Comparison of ENCODE assay signal across 12 cellular contexts in the genomic region with DNA sequence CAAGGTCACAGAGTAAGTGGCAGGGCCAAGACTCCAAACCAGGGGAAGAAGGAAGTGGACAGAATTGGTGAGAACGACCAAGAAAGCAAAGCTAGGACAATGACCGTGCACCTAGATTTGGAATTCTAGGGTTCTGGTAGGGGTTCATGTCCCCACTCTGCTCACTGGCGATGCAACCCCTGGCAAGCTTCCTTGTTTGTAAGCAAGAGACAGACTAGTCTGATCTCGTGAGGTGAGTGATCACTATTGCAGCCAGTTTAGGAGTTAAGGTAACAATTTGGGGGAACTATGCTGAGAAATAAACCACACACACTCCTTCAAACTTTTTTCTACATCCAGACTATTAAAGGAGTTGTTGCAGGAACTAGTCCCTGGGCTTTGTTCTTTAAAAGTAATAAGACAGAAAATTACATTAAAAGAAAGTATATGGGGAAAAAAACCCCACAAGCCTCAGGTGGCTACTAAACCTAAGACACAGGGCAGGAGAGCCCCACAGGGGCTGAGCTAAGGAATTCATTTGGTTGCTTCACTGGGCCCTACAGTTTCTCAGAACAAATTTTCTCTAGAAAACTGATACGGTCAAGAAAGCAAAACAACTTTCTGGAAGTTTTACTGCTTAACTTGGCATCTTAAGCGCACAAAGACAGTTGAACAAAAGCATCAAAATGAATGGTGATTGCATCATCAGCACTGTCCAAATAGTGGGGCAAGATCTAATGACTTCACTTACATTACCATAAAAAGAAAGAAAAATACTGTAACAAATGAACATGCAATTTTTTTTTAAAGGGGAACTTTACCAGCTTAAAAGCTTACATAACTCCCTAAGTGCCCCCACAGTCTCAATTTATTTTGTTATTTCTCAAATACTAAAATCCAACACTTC. TPM values are rescaled to one million over a fixed set of nuclear protein-coding genes. Genes with fewer than 3 reads are reported as not detected.
DNase-seq lines count a peak whose midpoint lies in the region; ATAC-seq and TF ChIP-seq lines count a peak whose summit lies in the region.
"Had no signal": no experiment of that assay in that cellular context is flagged by ENCODE, and none has a peak within 500 bp of the region (broad histone marks: within the 10 kb centered on the region; RNA-seq: fewer than 3 reads in every experiment).

No MANE protein-coding gene starts in this region.

- H3K27ac Mint-ChIP-seq in HFFc6: peak overlapping the region; percentile 42; the same call in 1 of the 2 replicates

- TF ChIP-seq CTCF in AG04449 (IDR thresholded peaks at IDR 0.05; ENCODE audit: insufficient read depth, low read length, missing control alignments) (no peak), HFFc6 (IDR thresholded peaks at IDR 0.05) (no peak), astrocyte of the cerebellum (IDR thresholded peaks at IDR 0.05; ENCODE audit: low read depth, low read length, missing control alignments) (no peak), liver (IDR thresholded peaks at IDR 0.05; ENCODE audit: low read depth, low read length, missing input control) (no peak), gastrocnemius medialis (IDR thresholded peaks at IDR 0.05 in 4 of 5, conservative IDR thresholded peaks at IDR 0.05 in 1 of 5) (no peak)

- no peaks in the 10 kb centered on the region for H3K9me3 ChIP-seq in liver (ENCODE audit: control insufficient read depth in 4 of 4, low read length in 3 of 4)
- no peaks in the 10 kb centered on the region for H3K9me3 ChIP-seq in gastrocnemius medialis

- POLR2A ChIA-PET in AG04449 (lab: Yijun Ruan, JAX): no interaction called here

- H3K4me1 Mint-ChIP-seq in HFFc6 (ENCODE audit: low read depth): peaks cover 46% of the 10 kb centered on the region

- H3K4me3 Mint-ChIP-seq in HFFc6: no peak overlapping the region

- no peak for ATAC-seq in gastrocnemius medialis

- H3K4me1 ChIP-seq in liver (ENCODE audit: control insufficient read depth in 4 of 4, insufficient read depth in 4 of 4, low read length in 3 of 4) (peaks cover 0 to 7% (median 0%) of the 10 kb centered on the region in 4 donors), gastrocnemius medialis (peaks cover 9 to 15% of the 10 kb centered on the region in 2 donors)

- CTCF ChIA-PET in AG04449 (lab: Yijun Ruan, JAX): interaction anchor here (0.7 to 1.2 kb wide), 2 partner anchors 10 to 153 kb away, joined by 3 read pairs; no protein-coding TSS in a partner anchor

- H3K36me3 Mint-ChIP-seq in HFFc6 (ENCODE audit: low read depth): peaks cover 36% of the 10 kb centered on the region

- H3K27me3 ChIP-seq in liver (ENCODE audit: control insufficient read depth in 4 of 4, insufficient read depth in 4 of 4, low read length in 3 of 4) (no peaks in the 10 kb centered on the region), gastrocnemius medialis (no peaks in the 10 kb centered on the region)

- H3K27ac ChIP-seq in liver (ENCODE audit: low read depth in 1 of 2, low read length in 2 of 2) (peak overlapping the region in 1 of 2 donors; percentile 20), gastrocnemius medialis (no peak overlapping the region)

- peaks cover 3% of the 10 kb centered on the region; the same call in 1 of the 2 replicates for H3K27me3 Mint-ChIP-seq in HFFc6 (ENCODE audit: insufficient read depth)

- WGBS in liver: 79% methylated on average over 6 of the region's 6 CpGs

- peaks cover 4 to 24% (median 13%) of the 10 kb centered on the region in 4 donors for H3K36me3 ChIP-seq in liver (ENCODE audit: control insufficient read depth in 4 of 4, insufficient read depth in 3 of 4, low read depth in 1 of 4, low read length in 3 of 4)
- peaks cover 0 to 26% of the 10 kb centered on the region in 2 donors for H3K36me3 ChIP-seq in gastrocnemius medialis

- no peak overlapping the region for H3K9ac ChIP-seq in liver (ENCODE audit: low read depth in 1 of 2, low read length in 2 of 2)

- no peak overlapping the region for H3K4me3 ChIP-seq in AG04449 (ENCODE audit: low read depth, low read length)
- no peak overlapping the region for H3K4me3 ChIP-seq in astrocyte of the cerebellum (ENCODE audit: low read depth, low read length)
- no peak overlapping the region for H3K4me3 ChIP-seq in liver (ENCODE audit: low read depth in 1 of 3, low read length in 3 of 3)
- H3K4me3 ChIP-seq in gastrocnemius medialis: no peak overlapping the region

- no peaks in the 10 kb centered on the region for H3K9me3 Mint-ChIP-seq in HFFc6

- intact Hi-C loops in gastrocnemius medialis (cut with DNase I; ENCODE audit: low total_unique reads): no loop called here

- in situ Hi-C loops in astrocyte of the cerebellum (cut with HindIII; ENCODE audit: low sequenced_read_pairs) (no loop called here), gastrocnemius medialis (cut with MboI; ENCODE audit: low sequenced_read_pairs in 4 of 4) (no loop called here)

- DNase-seq in AG04449 (ENCODE audit: low read depth, low spot score) (peak; percentile 40), HFFc6 (no peak), astrocyte of the cerebellum (ENCODE audit: low read depth) (peak; percentile 77), hypothalamus (lab: John Stamatoyannopoulos, UW) (no peak), activated gamma-delta T cell treated with Interleukin-2 at 50 U/mL for 16 hours (no peak), gastrocnemius medialis (no peak), SW480 (ENCODE audit: low spot score) (no peak)
- DNase-seq: activated CD4-positive, alpha-beta T cell treated with anti-CD3 and anti-CD28 coated beads for 4 hours; DMS153; foreskin melanocyte; NCI-H748 treated with DMSO at 0.1 percent for 48 hours had no signal

- TF ChIP-seq RAD21 in liver (IDR thresholded peaks at IDR 0.05): no peak

- no peak for TF ChIP-seq POLR2A in gastrocnemius medialis (IDR thresholded peaks at IDR 0.05)

TF ChIP-seq in liver, 16 proteins besides CTCF, POLR2A, EP300 and RAD21:
- TF ChIP-seq ATF3 (IDR thresholded peaks at IDR 0.05) (peak; percentile 38), RXRA (IDR thresholded peaks at IDR 0.05) (no peak), NR2F2 (IDR thresholded peaks at IDR 0.05) (no peak), MAX (IDR thresholded peaks at IDR 0.05) (no peak), EGR1 (IDR thresholded peaks at IDR 0.05; ENCODE audit: low read depth in 2 of 2) (no peak), TAF1 (conservative IDR thresholded peaks at IDR 0.05) (no peak), JUND (IDR thresholded peaks at IDR 0.05) (no peak), GABPA (IDR thresholded peaks at IDR 0.05 in 1 of 2, conservative IDR thresholded peaks at IDR 0.05 in 1 of 2) (no peak)

RNA-seq across cellular contexts. Expression of gene XPO6, which starts 47.8 kb away (rescaled TPM):
- total RNA-seq in HFFc6 (2021; fragmentation: NEBNext Ultra II Directional; extraction: Animal tissue kit (Norgen Biotek cat#: 25700)): 100 to 1,000 TPM; 161 to 200 (median 173) TPM
- 10 to 100 TPM; 41.0 to 50.0 TPM for total RNA-seq in liver
- polyA plus RNA-seq in liver: 10 to 100 TPM; 27.5 to 31.0 TPM
- 10 to 100 TPM; 20.9 to 40.1 (median 29.6) TPM for total RNA-seq in gastrocnemius medialis

Comparison
In these comparisons a context has a peak if more than half of its experiments do, and no peak if none do; other contexts are left out.
1. DNase-seq: peak in AG04449 (single experiment) and astrocyte of the cerebellum (single experiment); none in HFFc6 (single experiment), hypothalamus (0 of 51), activated gamma-delta T cell treated with Interleukin-2 at 50 U/mL for 16 hours (single experiment), gastrocnemius medialis (0 of 2) and SW480 (single experiment).